1 cellular context compared by ENCODE assay signal in the genomic region with DNA sequence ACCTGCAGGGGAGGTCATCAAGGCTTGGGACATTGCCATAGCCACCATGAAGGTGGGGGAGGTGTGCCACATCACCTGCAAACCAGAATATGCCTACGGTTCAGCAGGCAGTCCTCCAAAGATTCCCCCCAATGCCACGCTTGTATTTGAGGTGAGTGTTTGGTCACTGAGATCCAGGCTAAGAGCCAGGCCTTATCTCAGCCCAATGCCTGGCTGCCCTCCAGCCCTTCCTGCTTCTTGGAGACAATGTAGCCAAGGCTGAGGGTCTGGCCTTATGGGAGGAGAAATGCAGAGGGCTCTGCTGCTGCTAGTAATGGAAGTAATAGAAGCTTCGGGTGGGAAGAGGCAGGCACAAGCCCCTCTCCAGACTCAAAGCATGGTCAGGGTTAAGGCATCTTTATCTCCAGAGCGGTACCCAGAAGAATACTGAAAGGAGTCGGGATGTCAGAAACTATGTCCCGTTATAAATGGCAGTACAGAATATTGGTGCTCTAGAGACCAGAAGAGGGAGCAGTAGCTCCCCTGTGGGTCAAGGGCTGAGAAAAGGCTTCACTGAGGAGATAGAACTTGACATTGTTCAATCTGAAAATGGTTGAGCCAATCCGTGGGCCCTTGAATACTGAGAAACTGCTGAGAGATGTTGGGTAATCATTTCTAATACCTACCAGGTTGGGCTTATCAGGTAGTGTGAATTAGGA.
TF ChIP-seq lines count a peak whose summit lies in the region.

No MANE protein-coding gene starts in this region.

TF ChIP-seq in H1, 55 proteins besides CTCF, POLR2A, EP300 and RAD21:
- TF ChIP-seq SP4 (IDR thresholded peaks at IDR 0.05; ENCODE audit: low read length): no peak
- no peak for TF ChIP-seq MAFK (IDR thresholded peaks at IDR 0.05; ENCODE audit: low read depth, low read length)
- TF ChIP-seq, protein P1, sequence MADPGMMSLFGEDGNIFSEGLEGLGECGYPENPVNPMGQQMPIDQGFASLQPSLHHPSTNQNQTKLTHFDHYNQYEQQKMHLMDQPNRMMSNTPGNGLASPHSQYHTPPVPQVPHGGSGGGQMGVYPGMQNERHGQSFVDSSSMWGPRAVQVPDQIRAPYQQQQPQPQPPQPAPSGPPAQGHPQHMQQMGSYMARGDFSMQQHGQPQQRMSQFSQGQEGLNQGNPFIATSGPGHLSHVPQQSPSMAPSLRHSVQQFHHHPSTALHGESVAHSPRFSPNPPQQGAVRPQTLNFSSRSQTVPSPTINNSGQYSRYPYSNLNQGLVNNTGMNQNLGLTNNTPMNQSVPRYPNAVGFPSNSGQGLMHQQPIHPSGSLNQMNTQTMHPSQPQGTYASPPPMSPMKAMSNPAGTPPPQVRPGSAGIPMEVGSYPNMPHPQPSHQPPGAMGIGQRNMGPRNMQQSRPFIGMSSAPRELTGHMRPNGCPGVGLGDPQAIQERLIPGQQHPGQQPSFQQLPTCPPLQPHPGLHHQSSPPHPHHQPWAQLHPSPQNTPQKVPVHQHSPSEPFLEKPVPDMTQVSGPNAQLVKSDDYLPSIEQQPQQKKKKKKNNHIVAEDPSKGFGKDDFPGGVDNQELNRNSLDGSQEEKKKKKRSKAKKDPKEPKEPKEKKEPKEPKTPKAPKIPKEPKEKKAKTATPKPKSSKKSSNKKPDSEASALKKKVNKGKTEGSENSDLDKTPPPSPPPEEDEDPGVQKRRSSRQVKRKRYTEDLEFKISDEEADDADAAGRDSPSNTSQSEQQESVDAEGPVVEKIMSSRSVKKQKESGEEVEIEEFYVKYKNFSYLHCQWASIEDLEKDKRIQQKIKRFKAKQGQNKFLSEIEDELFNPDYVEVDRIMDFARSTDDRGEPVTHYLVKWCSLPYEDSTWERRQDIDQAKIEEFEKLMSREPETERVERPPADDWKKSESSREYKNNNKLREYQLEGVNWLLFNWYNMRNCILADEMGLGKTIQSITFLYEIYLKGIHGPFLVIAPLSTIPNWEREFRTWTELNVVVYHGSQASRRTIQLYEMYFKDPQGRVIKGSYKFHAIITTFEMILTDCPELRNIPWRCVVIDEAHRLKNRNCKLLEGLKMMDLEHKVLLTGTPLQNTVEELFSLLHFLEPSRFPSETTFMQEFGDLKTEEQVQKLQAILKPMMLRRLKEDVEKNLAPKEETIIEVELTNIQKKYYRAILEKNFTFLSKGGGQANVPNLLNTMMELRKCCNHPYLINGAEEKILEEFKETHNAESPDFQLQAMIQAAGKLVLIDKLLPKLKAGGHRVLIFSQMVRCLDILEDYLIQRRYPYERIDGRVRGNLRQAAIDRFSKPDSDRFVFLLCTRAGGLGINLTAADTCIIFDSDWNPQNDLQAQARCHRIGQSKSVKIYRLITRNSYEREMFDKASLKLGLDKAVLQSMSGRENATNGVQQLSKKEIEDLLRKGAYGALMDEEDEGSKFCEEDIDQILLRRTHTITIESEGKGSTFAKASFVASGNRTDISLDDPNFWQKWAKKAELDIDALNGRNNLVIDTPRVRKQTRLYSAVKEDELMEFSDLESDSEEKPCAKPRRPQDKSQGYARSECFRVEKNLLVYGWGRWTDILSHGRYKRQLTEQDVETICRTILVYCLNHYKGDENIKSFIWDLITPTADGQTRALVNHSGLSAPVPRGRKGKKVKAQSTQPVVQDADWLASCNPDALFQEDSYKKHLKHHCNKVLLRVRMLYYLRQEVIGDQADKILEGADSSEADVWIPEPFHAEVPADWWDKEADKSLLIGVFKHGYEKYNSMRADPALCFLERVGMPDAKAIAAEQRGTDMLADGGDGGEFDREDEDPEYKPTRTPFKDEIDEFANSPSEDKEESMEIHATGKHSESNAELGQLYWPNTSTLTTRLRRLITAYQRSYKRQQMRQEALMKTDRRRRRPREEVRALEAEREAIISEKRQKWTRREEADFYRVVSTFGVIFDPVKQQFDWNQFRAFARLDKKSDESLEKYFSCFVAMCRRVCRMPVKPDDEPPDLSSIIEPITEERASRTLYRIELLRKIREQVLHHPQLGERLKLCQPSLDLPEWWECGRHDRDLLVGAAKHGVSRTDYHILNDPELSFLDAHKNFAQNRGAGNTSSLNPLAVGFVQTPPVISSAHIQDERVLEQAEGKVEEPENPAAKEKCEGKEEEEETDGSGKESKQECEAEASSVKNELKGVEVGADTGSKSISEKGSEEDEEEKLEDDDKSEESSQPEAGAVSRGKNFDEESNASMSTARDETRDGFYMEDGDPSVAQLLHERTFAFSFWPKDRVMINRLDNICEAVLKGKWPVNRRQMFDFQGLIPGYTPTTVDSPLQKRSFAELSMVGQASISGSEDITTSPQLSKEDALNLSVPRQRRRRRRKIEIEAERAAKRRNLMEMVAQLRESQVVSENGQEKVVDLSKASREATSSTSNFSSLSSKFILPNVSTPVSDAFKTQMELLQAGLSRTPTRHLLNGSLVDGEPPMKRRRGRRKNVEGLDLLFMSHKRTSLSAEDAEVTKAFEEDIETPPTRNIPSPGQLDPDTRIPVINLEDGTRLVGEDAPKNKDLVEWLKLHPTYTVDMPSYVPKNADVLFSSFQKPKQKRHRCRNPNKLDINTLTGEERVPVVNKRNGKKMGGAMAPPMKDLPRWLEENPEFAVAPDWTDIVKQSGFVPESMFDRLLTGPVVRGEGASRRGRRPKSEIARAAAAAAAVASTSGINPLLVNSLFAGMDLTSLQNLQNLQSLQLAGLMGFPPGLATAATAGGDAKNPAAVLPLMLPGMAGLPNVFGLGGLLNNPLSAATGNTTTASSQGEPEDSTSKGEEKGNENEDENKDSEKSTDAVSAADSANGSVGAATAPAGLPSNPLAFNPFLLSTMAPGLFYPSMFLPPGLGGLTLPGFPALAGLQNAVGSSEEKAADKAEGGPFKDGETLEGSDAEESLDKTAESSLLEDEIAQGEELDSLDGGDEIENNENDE (IDR thresholded peaks at IDR 0.05; ENCODE audit: insufficient replicate concordance, low read length): no peak
- TF ChIP-seq BACH1 (IDR thresholded peaks at IDR 0.05; ENCODE audit: low read length): no peak
- TF ChIP-seq GTF2F1 (IDR thresholded peaks at IDR 0.05; ENCODE audit: borderline replicate concordance, low read depth, low read length): no peak
- TF ChIP-seq TBP (IDR thresholded peaks at IDR 0.05; ENCODE audit: low read depth, low read length): no peak
- TF ChIP-seq PHF8 (conservative IDR thresholded peaks at IDR 0.05; ENCODE audit: low read depth, low read length): no peak
- TF ChIP-seq NRF1 (IDR thresholded peaks at IDR 0.05; ENCODE audit: low read depth, low read length): no peak
- TF ChIP-seq CEBPB (IDR thresholded peaks at IDR 0.05; ENCODE audit: low read depth, low read length): no peak
- TF ChIP-seq SIN3A (conservative IDR thresholded peaks at IDR 0.05 in 1 of 2, IDR thresholded peaks at IDR 0.05 in 1 of 2; ENCODE audit: low read depth in 1 of 2, low read length in 2 of 2): no peak
- no peak for TF ChIP-seq RFX5 (IDR thresholded peaks at IDR 0.05; ENCODE audit: borderline replicate concordance, low read depth, low read length)
- no peak for TF ChIP-seq SP2 (IDR thresholded peaks at IDR 0.05; ENCODE audit: low read length)
- TF ChIP-seq SRF (IDR thresholded peaks at IDR 0.05; ENCODE audit: low read depth, low read length): no peak
- no peak for TF ChIP-seq NANOG (IDR thresholded peaks at IDR 0.05; ENCODE audit: insufficient read depth, low read depth, low read length, poor library complexity, severe bottlenecking)
- TF ChIP-seq ATF2 (IDR thresholded peaks at IDR 0.05; ENCODE audit: low read length): no peak
- no peak for TF ChIP-seq BRCA1 (IDR thresholded peaks at IDR 0.05; ENCODE audit: low read depth, low read length)
- no peak for TF ChIP-seq HDAC2 (IDR thresholded peaks at IDR 0.05; ENCODE audit: borderline replicate concordance in 1 of 2, low read depth in 2 of 2, low read length in 2 of 2)
- no peak for TF ChIP-seq TAF1 (IDR thresholded peaks at IDR 0.05; ENCODE audit: low read depth, low read length)
- TF ChIP-seq POU5F1 (IDR thresholded peaks at IDR 0.05; ENCODE audit: low read depth, low read length): no peak
TF ChIP-seq in H1: peak in this region for 0.
